Comparison of ENCODE assay signal across 8 cellular contexts in the genomic region with DNA sequence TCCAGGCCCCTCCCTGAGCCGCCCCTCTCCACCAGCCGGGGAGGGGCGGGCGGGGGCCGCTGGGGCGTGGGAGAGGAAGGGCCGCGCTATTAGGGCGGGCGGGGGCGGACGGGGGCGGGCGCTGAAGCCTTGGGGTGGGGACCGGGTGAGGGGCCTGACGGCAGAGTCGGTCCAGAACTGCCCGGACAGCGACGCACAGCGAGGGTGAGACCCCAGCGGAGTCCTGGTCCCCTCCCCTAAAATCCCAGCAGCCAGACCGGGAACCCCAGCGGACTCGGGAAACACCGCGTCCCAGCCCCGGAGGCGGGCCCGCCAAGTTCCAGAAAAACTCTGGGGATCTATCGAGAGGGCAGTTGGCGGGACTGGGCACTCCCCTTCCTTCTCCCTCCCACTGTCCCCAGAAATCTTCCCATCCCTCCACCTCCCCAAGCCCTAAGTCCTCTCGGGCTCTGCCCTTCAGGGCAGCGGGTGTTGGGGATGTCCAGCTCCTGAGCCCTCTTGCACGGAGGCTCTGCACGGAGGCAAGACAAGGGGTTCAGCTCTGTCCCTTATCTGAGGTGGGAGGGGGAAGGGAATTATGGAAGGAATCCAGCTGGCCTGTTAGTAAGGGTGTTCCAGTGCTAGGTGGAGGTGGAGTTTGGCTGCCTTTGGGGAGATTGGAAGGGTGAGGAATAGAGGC. TPM values are rescaled to one million over a fixed set of nuclear protein-coding genes. Genes with fewer than 3 reads are reported as not detected.
DNase-seq lines count a peak whose midpoint lies in the region; ATAC-seq, FAIRE-seq and TF ChIP-seq lines count a peak whose summit lies in the region.

A gene with protein sequence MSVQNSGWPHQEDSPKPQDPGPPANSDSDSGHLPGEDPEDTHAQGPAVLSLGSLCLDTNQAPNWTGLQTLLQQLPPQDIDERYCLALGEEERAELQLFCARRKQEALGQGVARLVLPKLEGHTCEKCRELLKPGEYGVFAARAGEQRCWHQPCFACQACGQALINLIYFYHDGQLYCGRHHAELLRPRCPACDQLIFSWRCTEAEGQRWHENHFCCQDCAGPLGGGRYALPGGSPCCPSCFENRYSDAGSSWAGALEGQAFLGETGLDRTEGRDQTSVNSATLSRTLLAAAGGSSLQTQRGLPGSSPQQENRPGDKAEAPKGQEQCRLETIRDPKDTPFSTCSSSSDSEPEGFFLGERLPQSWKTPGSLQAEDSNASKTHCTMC (plus strand): TSS at position 160 of the 679 bp plus-strand sequence. CDS start 2,692 bp downstream, outside the sequence.

- no peaks in the 10 kb centered on the region for H3K27me3 ChIP-seq in lower lobe of right lung (ENCODE audit: low read depth)
- no peaks in the 10 kb centered on the region for H3K27me3 ChIP-seq in tibial artery

- H3K9me3 Mint-ChIP-seq in activated CD4-positive, alpha-beta T cell treated with anti-CD3 and anti-CD28 coated beads, Interleukin-2, amount 10 ng/mL, durations not matched to agents 24 days and 14 days = no peaks in the 10 kb centered on the region

- BruUV-seq in OCI-LY7 (replicated peaks; lab: Mats Ljungman, UMichigan) = no TSS peak

- POLR2A ChIA-PET in OCI-LY7 (lab: Charles Lee) = interaction anchor here (0.7 to 1.0 kb wide), 2 partner anchors 47 to 253 kb away, joined by 3 read pairs; no protein-coding TSS in a partner anchor

- CTCF ChIA-PET in OCI-LY7 (lab: Charles Lee; ENCODE audit: unreplicated experiment) = interaction anchor here (0.5 kb wide), 1 partner anchor 196 kb away, joined by 3 read pairs; no protein-coding TSS in a partner anchor

- no peak for FAIRE-seq in RCC 7860 (lab: Jason Lieb, UNC)

- TF ChIP-seq CTCF in OCI-LY7 (conservative IDR thresholded peaks at IDR 0.05; ENCODE audit: low read length) (no peak), lower lobe of right lung (IDR thresholded peaks at IDR 0.05) (no peak), tibial artery (IDR thresholded peaks at IDR 0.05) (no peak)

- no peaks in the 10 kb centered on the region for H4K20me1 ChIP-seq in OCI-LY7 (ENCODE audit: insufficient read depth, low read length)

- peak within 1 kb of the TSS; percentile 96 for H3K4me3 Mint-ChIP-seq in activated CD4-positive, alpha-beta T cell treated with anti-CD3 and anti-CD28 coated beads, Interleukin-2, amount 10 ng/mL, durations not matched to agents 24 days and 14 days

- H3K4me1 ChIP-seq in OCI-LY7 (ENCODE audit: insufficient read depth, low read length, poor library complexity, severe bottlenecking) (peaks cover 36% of the 10 kb centered on the region), lower lobe of right lung (peaks cover 63% of the 10 kb centered on the region), tibial artery (peaks cover 0 to 34% (median 22%) of the 10 kb centered on the region in 4 donors)

- H3K4me2 ChIP-seq in OCI-LY7 (ENCODE audit: low read length) = peak within 1 kb of the TSS; percentile 88

- H3K27ac ChIP-seq in OCI-LY7 (ENCODE audit: low read depth, low read length, poor library complexity, severe bottlenecking) = no peak within 1 kb of the TSS
- peak within 1 kb of the TSS; percentile 78 for H3K27ac ChIP-seq in lower lobe of right lung
- H3K27ac ChIP-seq in tibial artery = peak within 1 kb of the TSS; percentile 80 to 86

- no peaks in the 10 kb centered on the region for H3K9me3 ChIP-seq in OCI-LY7 (ENCODE audit: low read length)
- H3K9me3 ChIP-seq in lower lobe of right lung = no peaks in the 10 kb centered on the region
- H3K9me3 ChIP-seq in tibial artery = no peaks in the 10 kb centered on the region

- peaks cover 3% of the 10 kb centered on the region for H3K36me3 Mint-ChIP-seq in activated CD4-positive, alpha-beta T cell treated with anti-CD3 and anti-CD28 coated beads, Interleukin-2, amount 10 ng/mL, durations not matched to agents 24 days and 14 days (ENCODE audit: low read depth)

- H3K4me1 Mint-ChIP-seq in activated CD4-positive, alpha-beta T cell treated with anti-CD3 and anti-CD28 coated beads, Interleukin-2, amount 10 ng/mL, durations not matched to agents 24 days and 14 days = peaks cover 24% of the 10 kb centered on the region

- H3K9me2 ChIP-seq in OCI-LY7 (ENCODE audit: insufficient read depth, low read length) = no peaks in the 10 kb centered on the region

- intact Hi-C loops in activated CD4-positive, alpha-beta T cell treated with anti-CD3 and anti-CD28 coated beads, Interleukin-2, amount 10 ng/mL, durations not matched to agents 24 days and 14 days (cut with micrococcal nuclease) = loop anchor here (1.0 kb wide), 3 partner anchors 45 to 386 kb away; a partner anchor contains a TSS
- intact Hi-C loops in OCI-LY7 (cut with micrococcal nuclease; ENCODE audit: unreplicated experiment) = loop anchor here (1.0 to 10.0 kb wide), 4 partner anchors 264 to 674 kb away; a partner anchor contains a TSS
- intact Hi-C loops in lower lobe of right lung (cut with DNase I) = no loop called here
- intact Hi-C loops in tibial artery (cut with DNase I; ENCODE audit: low total_unique reads) = loop anchor here (5.0 to 10.0 kb wide), 3 partner anchors 76 to 434 kb away; a partner anchor contains a TSS

- peak; percentile 59 to 63 for ATAC-seq in lower lobe of right lung

- H3K4me3 ChIP-seq in OCI-LY7 (ENCODE audit: low read depth, low read length, poor library complexity, severe bottlenecking) (peak within 1 kb of the TSS; percentile 83), lower lobe of right lung (peak within 1 kb of the TSS; percentile 92), tibial artery (peak within 1 kb of the TSS; percentile 75 to 80)

- H3K27ac Mint-ChIP-seq in activated CD4-positive, alpha-beta T cell treated with anti-CD3 and anti-CD28 coated beads, Interleukin-2, amount 10 ng/mL, durations not matched to agents 24 days and 14 days = peak within 1 kb of the TSS; percentile 81

- DNase-seq in activated CD4-positive, alpha-beta T cell treated with anti-CD3 and anti-CD28 coated beads, Interleukin-2, amount 10 ng/mL, durations not matched to agents 24 days and 14 days = no peak
- DNase-seq in activated CD4-positive, alpha-beta T cell treated with anti-CD3 and anti-CD28 coated beads for 48 hours = no peak
- DNase-seq in OCI-LY7 (ENCODE audit: low spot score) (no peak), dermis blood vessel endothelial cell (peak; percentile 45), lower lobe of right lung (peak; percentile 71), tibial artery (peak; percentile 42 to 72), DMS153 (lab: John Stamatoyannopoulos, UW) (no peak), RCC 7860 (ENCODE audit: low spot score) (no peak)

- no peaks in the 10 kb centered on the region; the same call in 1 of the 2 replicates for H3K79me2 ChIP-seq in OCI-LY7 (ENCODE audit: insufficient read depth, low read depth, low read length)

- no peaks in the 10 kb centered on the region for H3K36me3 ChIP-seq in OCI-LY7 (ENCODE audit: insufficient read depth, low read length)
- peaks cover 30% of the 10 kb centered on the region for H3K36me3 ChIP-seq in lower lobe of right lung
- peaks cover 6 to 16% (median 11%) of the 10 kb centered on the region in 3 donors for H3K36me3 ChIP-seq in tibial artery

- H3K27me3 Mint-ChIP-seq in activated CD4-positive, alpha-beta T cell treated with anti-CD3 and anti-CD28 coated beads, Interleukin-2, amount 10 ng/mL, durations not matched to agents 24 days and 14 days = peaks cover 21% of the 10 kb centered on the region

- H2AFZ ChIP-seq in OCI-LY7 (ENCODE audit: low read length) = peak within 1 kb of the TSS; percentile 80; the same call in 1 of the 2 replicates

RNA-seq across cellular contexts. Expression of the gene that starts here (rescaled TPM):
- total RNA-seq in activated CD4-positive, alpha-beta T cell treated with anti-CD3 and anti-CD28 coated beads, Interleukin-2, amount 10 ng/mL, durations not matched to agents 24 days and 14 days = not detected in 2 replicates
- total RNA-seq in OCI-LY7 (2014; rRNA removed; shearing (Covaris generic)) = 0.93 and 1.8 TPM in 2 replicates
- total RNA-seq in OCI-LY7 (2022) (1.2 and 2.6 TPM in 2 replicates), dermis blood vessel endothelial cell (6.9 and 10.4 TPM in 2 replicates), lower lobe of right lung (12.1 TPM)

Comparison
In these comparisons a context has a peak if more than half of its experiments do, and no peak if none do; other contexts are left out.
1. DNase-seq: peak in dermis blood vessel endothelial cell (single experiment), lower lobe of right lung (single experiment) and tibial artery (2 of 2); none in activated CD4-positive, alpha-beta T cell treated with anti-CD3 and anti-CD28 coated beads, Interleukin-2, amount 10 ng/mL, durations not matched to agents 24 days and 14 days (single experiment), activated CD4-positive, alpha-beta T cell treated with anti-CD3 and anti-CD28 coated beads for 48 hours (single experiment), OCI-LY7 (single experiment), DMS153 (single experiment) and RCC 7860 (single experiment).
2. Peak in every context shown above with its lines, with median percentiles within 50 percentile points of each other: H3K4me3 ChIP-seq.